Comparison of ENCODE assay signal across 26 cellular contexts in the genomic region with DNA sequence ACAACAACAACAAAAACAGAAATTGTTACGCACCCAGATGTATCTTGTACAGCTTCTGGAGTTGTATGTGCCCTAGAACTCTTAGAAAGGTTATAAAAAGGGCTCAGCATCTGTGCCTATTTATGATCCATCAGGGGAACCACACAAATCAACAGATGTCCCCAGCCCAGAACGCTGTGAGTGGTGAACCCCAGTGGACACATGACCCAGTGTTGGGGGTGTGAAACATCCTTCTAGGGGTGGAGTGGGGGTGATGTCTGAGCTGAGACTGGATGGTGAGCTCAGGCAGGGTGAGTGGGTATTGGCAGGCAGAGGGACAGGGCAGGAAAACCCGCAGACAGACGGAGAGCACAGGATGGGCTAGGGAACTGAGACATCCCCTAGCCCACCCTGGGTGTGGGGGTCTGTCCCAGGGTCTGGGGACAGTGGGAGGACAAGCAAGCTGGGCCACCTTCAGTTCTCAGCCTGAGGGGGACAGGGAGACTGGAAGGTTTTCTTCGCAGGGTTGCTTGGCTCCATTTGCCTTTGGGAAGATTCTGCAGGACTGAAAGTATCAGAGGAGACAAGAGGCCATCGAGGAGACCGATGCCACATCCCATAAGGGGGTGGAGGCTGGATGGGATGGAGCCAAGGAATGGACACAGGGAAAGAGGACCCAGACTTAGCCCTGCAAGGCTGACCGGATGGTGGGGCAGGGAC. TPM values are rescaled to one million over a fixed set of nuclear protein-coding genes. Genes with fewer than 3 reads are reported as not detected.
DNase-seq lines count a peak whose midpoint lies in the region; ATAC-seq and TF ChIP-seq lines count a peak whose summit lies in the region.
"Had no signal": no experiment of that assay in that cellular context is flagged by ENCODE, and none has a peak within 500 bp of the region (broad histone marks: within the 10 kb centered on the region; RNA-seq: fewer than 3 reads in every experiment).

No MANE protein-coding gene starts in this region.

- no peak overlapping the region for H4K8ac ChIP-seq in neuronal stem cell (ENCODE audit: low read depth, low read length)

- CTCF ChIA-PET in CD4-positive, alpha-beta memory T cell (lab: Charles Lee; ENCODE audit: partially characterized antibody): interaction anchor here (4.1 kb wide), 1 partner anchor 45 kb away, joined by 28 read pairs; no protein-coding TSS in a partner anchor

- ATAC-seq in DND-41 (ENCODE audit: insufficient read depth, low read depth) (no peak), HG03135 (IDR thresholded peaks at IDR 0.05; ENCODE audit: unreplicated experiment) (no peak)
- ATAC-seq: naive thymus-derived CD4-positive, alpha-beta T cell had no signal

- H3K4me1 ChIP-seq in DND-41 (ENCODE audit: insufficient read depth, low read length) (peaks cover 65% of the 10 kb centered on the region), endodermal cell (ENCODE audit: control insufficient read depth, insufficient read depth, low read length) (peaks cover 5% of the 10 kb centered on the region), neuronal stem cell (ENCODE audit: control insufficient read depth in 2 of 2, insufficient read depth in 1 of 2, low read depth in 1 of 2, low read length in 2 of 2) (peaks cover 5 to 38% of the 10 kb centered on the region in 2 donors)
- H3K4me1 ChIP-seq in CD4-positive, alpha-beta memory T cell (ENCODE audit: insufficient read depth, low read length): peaks cover 17% of the 10 kb centered on the region
- H3K4me1 ChIP-seq: HAP-1 had no signal

- DNase-seq in DND-41 (no peak), HuH-7 (ENCODE audit: low spot score) (peak; percentile 17), endodermal cell (no peak), neuronal stem cell (ENCODE audit: low spot score) (no peak), immature natural killer cell (no peak), retina (no peak)
- DNase-seq in CD4-positive, alpha-beta memory T cell: no peak
- DNase-seq: activated CD4-positive, alpha-beta T cell treated with anti-CD3 and anti-CD28 coated beads, Interleukin-2, amount 10 ng/mL, durations not matched to agents 24 days and 14 days; activated effector memory CD4-positive, alpha-beta T cell treated with Interleukin-2 at 50 U/mL for 16 hours; Calu3; effector CD4-positive, alpha-beta T cell; islet precursor cell; naive thymus-derived CD4-positive, alpha-beta T cell; NCI-H146; NCI-H446; NCI-H82; occipital lobe; stimulated activated naive CD4-positive, alpha-beta T cell had no signal

- no peaks in the 10 kb centered on the region for H3K27me3 ChIP-seq in DND-41 (ENCODE audit: insufficient read depth, low read length, poor library complexity)
- no peaks in the 10 kb centered on the region for H3K27me3 ChIP-seq in endodermal cell (ENCODE audit: control insufficient read depth, insufficient read depth, low read length, poor library complexity, severe bottlenecking)
- H3K27me3 ChIP-seq in neuronal stem cell (ENCODE audit: control insufficient read depth in 3 of 3, insufficient read depth in 3 of 3, low read depth in 1 of 3, low read length in 3 of 3): no peaks in the 10 kb centered on the region
- no peaks in the 10 kb centered on the region for H3K27me3 ChIP-seq in CD4-positive, alpha-beta memory T cell (ENCODE audit: insufficient read depth, low read length)

- H4K91ac ChIP-seq in neuronal stem cell (ENCODE audit: low read depth, low read length, poor library complexity): no peak overlapping the region

- H3K36me3 ChIP-seq in DND-41 (ENCODE audit: insufficient read depth, low read length) (peaks cover 25% of the 10 kb centered on the region; the same call in 1 of the 2 replicates), endodermal cell (ENCODE audit: control insufficient read depth, insufficient read depth, low read length) (no peaks in the 10 kb centered on the region), neuronal stem cell (replicated peaks in 1 of 2; ENCODE audit: control insufficient read depth in 2 of 2, insufficient read depth in 2 of 2, low read length in 2 of 2) (no peaks in the 10 kb centered on the region)
- H3K36me3 ChIP-seq in CD4-positive, alpha-beta memory T cell (ENCODE audit: insufficient read depth, low read length): no peaks in the 10 kb centered on the region
- H3K36me3 ChIP-seq: HAP-1 had no signal

- H3K27ac Mint-ChIP-seq in endodermal cell (peak overlapping the region; percentile 35), immature natural killer cell (peak overlapping the region in 2 of 6 donors; percentile 10 to 60)
- peak overlapping the region in 2 of 7 donors; percentile 3 to 74 for H3K27ac Mint-ChIP-seq in CD4-positive, alpha-beta memory T cell
- H3K27ac Mint-ChIP-seq: activated CD4-positive, alpha-beta T cell treated with anti-CD3 and anti-CD28 coated beads, Interleukin-2, amount 10 ng/mL, durations not matched to agents 24 days and 14 days; activated naive CD8-positive, alpha-beta T cell; mesothelial cell of epicardium; naive thymus-derived CD4-positive, alpha-beta T cell; type B pancreatic cell had no signal

- H3K9me3 Mint-ChIP-seq in endodermal cell (peaks cover 3% of the 10 kb centered on the region), immature natural killer cell (peaks cover 0 to 2% (median 0%) of the 10 kb centered on the region in 6 donors)
- H3K9me3 Mint-ChIP-seq in CD4-positive, alpha-beta memory T cell: peaks cover 0 to 2% (median 0%) of the 10 kb centered on the region in 8 donors
- H3K9me3 Mint-ChIP-seq: activated CD4-positive, alpha-beta T cell treated with anti-CD3 and anti-CD28 coated beads, Interleukin-2, amount 10 ng/mL, durations not matched to agents 24 days and 14 days; mesothelial cell of epicardium; type B pancreatic cell had no signal

- H2AFZ ChIP-seq in DND-41 (ENCODE audit: low read depth, low read length): no peak overlapping the region
- no peak overlapping the region for H2AFZ ChIP-seq in neuronal stem cell (ENCODE audit: low read length)

- H4K20me1 ChIP-seq in DND-41 (ENCODE audit: insufficient read depth, low read length): no peaks in the 10 kb centered on the region

- no peak for TF ChIP-seq CTCF in DND-41 (IDR thresholded peaks at IDR 0.05; ENCODE audit: borderline replicate concordance, extremely low read depth, low read length, poor library complexity, severe bottlenecking)
- TF ChIP-seq CTCF in endodermal cell (conservative IDR thresholded peaks at IDR 0.05): no peak

- H3K4me3 Mint-ChIP-seq in endodermal cell (no peak overlapping the region), immature natural killer cell (no peak overlapping the region)
- H3K4me3 Mint-ChIP-seq in CD4-positive, alpha-beta memory T cell: no peak overlapping the region
- H3K4me3 Mint-ChIP-seq: activated CD4-positive, alpha-beta T cell treated with anti-CD3 and anti-CD28 coated beads, Interleukin-2, amount 10 ng/mL, durations not matched to agents 24 days and 14 days; activated naive CD8-positive, alpha-beta T cell; mesothelial cell of epicardium; naive thymus-derived CD4-positive, alpha-beta T cell; type B pancreatic cell had no signal

- H3K79me1 ChIP-seq in neuronal stem cell (ENCODE audit: low read depth, low read length): no peaks in the 10 kb centered on the region

- POLR2A ChIA-PET in CD4-positive, alpha-beta memory T cell (lab: Charles Lee; ENCODE audit: partially characterized antibody): no interaction called here

- H3K36me3 Mint-ChIP-seq in endodermal cell (ENCODE audit: low read depth) (peaks cover 3% of the 10 kb centered on the region), immature natural killer cell (peaks cover 0 to 3% (median 0%) of the 10 kb centered on the region in 3 donors)
- peaks cover 0 to 3% of the 10 kb centered on the region in 2 donors for H3K36me3 Mint-ChIP-seq in CD4-positive, alpha-beta memory T cell
- H3K36me3 Mint-ChIP-seq: activated naive CD8-positive, alpha-beta T cell; mesothelial cell of epicardium; type B pancreatic cell had no signal

- H3K79me2 ChIP-seq in DND-41 (ENCODE audit: insufficient read depth, low read length): peaks cover 22% of the 10 kb centered on the region

- no peak overlapping the region for H3K4ac ChIP-seq in neuronal stem cell (ENCODE audit: low read length)

- peak overlapping the region; percentile 14 for H2BK15ac ChIP-seq in neuronal stem cell (ENCODE audit: low read length)

- H2AK5ac ChIP-seq in neuronal stem cell (ENCODE audit: low read depth, low read length): peak overlapping the region; percentile 76

- WGBS in endodermal cell (ENCODE audit: insufficient coverage in 1 of 2, insufficient read length in 1 of 2), 2 experiments: 85 to 89% methylated on average over 3 to 8 of the region's 8 CpGs
- WGBS in neuronal stem cell (ENCODE audit: extremely low coverage in 2 of 2, insufficient read length in 2 of 2, insufficient replicate concordance in 1 of 2), 2 donors: no CpG with 5 or more reads among the region's 8 CpGs

- peak overlapping the region; percentile 92 for H2BK12ac ChIP-seq in neuronal stem cell (ENCODE audit: low read length)

- no peak overlapping the region for H2BK120ac ChIP-seq in neuronal stem cell (ENCODE audit: low read depth, low read length)

- H3K4me3 ChIP-seq in DND-41 (ENCODE audit: low read depth in 1 of 2, low read length in 2 of 2) (no peak overlapping the region), endodermal cell (ENCODE audit: low read length) (no peak overlapping the region), neuronal stem cell (ENCODE audit: low read length in 2 of 2) (peak overlapping the region in 1 of 2 donors; percentile 15)
- H3K4me3 ChIP-seq in CD4-positive, alpha-beta memory T cell (ENCODE audit: low read length in 2 of 2): no peak overlapping the region
- H3K4me3 ChIP-seq: HAP-1 had no signal

- no peak overlapping the region for H3K9ac ChIP-seq in DND-41 (ENCODE audit: low read depth, low read length)
- no peak overlapping the region for H3K9ac ChIP-seq in endodermal cell (ENCODE audit: extremely low read depth, low read length, poor library complexity, severe bottlenecking)
- no peak overlapping the region for H3K9ac ChIP-seq in neuronal stem cell (ENCODE audit: low read depth, low read length, poor library complexity)

- peaks cover 18% of the 10 kb centered on the region for H3K4me1 Mint-ChIP-seq in endodermal cell
- H3K4me1 Mint-ChIP-seq in CD4-positive, alpha-beta memory T cell: peaks cover 9 to 17% (median 14%) of the 10 kb centered on the region in 4 donors
- peaks cover 29 to 32% of the 10 kb centered on the region in 2 donors for H3K4me1 Mint-ChIP-seq in immature natural killer cell

- peak overlapping the region; percentile 84 for H3K18ac ChIP-seq in neuronal stem cell (ENCODE audit: low read length)

- no peak overlapping the region for H3K23ac ChIP-seq in neuronal stem cell (ENCODE audit: low read depth, low read length, poor library complexity)

- no peak overlapping the region for H3K14ac ChIP-seq in neuronal stem cell (ENCODE audit: low read length)

- no peaks in the 10 kb centered on the region for H3K9me3 ChIP-seq in DND-41 (ENCODE audit: insufficient read depth, low read length, severe bottlenecking)
- H3K9me3 ChIP-seq in endodermal cell (ENCODE audit: control insufficient read depth, low read length): no peaks in the 10 kb centered on the region
- no peaks in the 10 kb centered on the region for H3K9me3 ChIP-seq in neuronal stem cell (replicated peaks in 1 of 2; ENCODE audit: control insufficient read depth in 2 of 2, insufficient read depth in 1 of 2, low read depth in 1 of 2, low read length in 2 of 2)
- H3K9me3 ChIP-seq in CD4-positive, alpha-beta memory T cell (ENCODE audit: control insufficient read depth in 1 of 2, low read length in 2 of 2): no peaks in the 10 kb centered on the region
- H3K9me3 ChIP-seq: HAP-1 had no signal

- H3K27me3 Mint-ChIP-seq in endodermal cell (ENCODE audit: insufficient read depth): peaks cover 2% of the 10 kb centered on the region
- H3K27me3 Mint-ChIP-seq in CD4-positive, alpha-beta memory T cell: peaks cover 5 to 23% of the 10 kb centered on the region in 2 donors
- H3K27me3 Mint-ChIP-seq in immature natural killer cell (ENCODE audit: low read depth in 3 of 3): peaks cover 1 to 4% (median 2%) of the 10 kb centered on the region in 3 donors

- H2BK5ac ChIP-seq in neuronal stem cell (ENCODE audit: low read length): no peak overlapping the region

- peak overlapping the region; percentile 100 for H3K27ac ChIP-seq in DND-41 (ENCODE audit: low read length)
- no peak overlapping the region for H3K27ac ChIP-seq in endodermal cell (ENCODE audit: low read depth, low read length)
- H3K27ac ChIP-seq in neuronal stem cell (replicated peaks; ENCODE audit: low read length): no peak overlapping the region
- H3K27ac ChIP-seq in CD4-positive, alpha-beta memory T cell (ENCODE audit: low read depth, low read length): no peak overlapping the region

- intact Hi-C loops in CD4-positive, alpha-beta memory T cell (cut with micrococcal nuclease): no loop called here

- no peak overlapping the region for H3K4me2 ChIP-seq in DND-41 (ENCODE audit: insufficient read depth, low read length)
- no peak overlapping the region for H3K4me2 ChIP-seq in neuronal stem cell (ENCODE audit: insufficient read depth, low read length, poor library complexity, severe bottlenecking)

RNA-seq across cellular contexts. Expression of gene EMID1, which starts 5.8 kb away (rescaled TPM):
- 10 to 100 TPM; 19.8 to 41.8 TPM for total RNA-seq in endodermal cell
- 29.6 TPM for polyA plus RNA-seq in endodermal cell (2013, experiment 1 of 2)
- polyA plus RNA-seq in endodermal cell (2013, experiment 2 of 2): 23.9 TPM
- 10.7 TPM for polyA plus RNA-seq in neuronal stem cell (2013, experiment 1 of 2)
- 10.3 TPM for polyA plus RNA-seq in neuronal stem cell (2013, experiment 2 of 2)
- total RNA-seq in CD4-positive, alpha-beta memory T cell: not detected
- under 1 TPM in 1 of 2 donors, not detected in 1; 0.11 TPM for polyA plus RNA-seq in CD4-positive, alpha-beta memory T cell
- under 1 TPM in 2 of 3 donors, not detected in 1; 0.29 to 0.91 TPM for polyA plus RNA-seq in immature natural killer cell
- total RNA-seq: activated CD4-positive, alpha-beta T cell treated with anti-CD3 and anti-CD28 coated beads, Interleukin-2, amount 10 ng/mL, durations not matched to agents 24 days and 14 days; activated CD8-positive, alpha-beta memory T cell treated with anti-CD3 and anti-CD28 coated beads for 36 hours; pulmonary artery endothelial cell; RPMI7951 had no signal
- polyA plus RNA-seq: naive thymus-derived CD4-positive, alpha-beta T cell had no signal

Comparison
In these comparisons a context has a peak if more than half of its experiments do, and no peak if none do; other contexts are left out.
1. RNA of gene EMID1, which starts 5.8 kb away (total RNA-seq): 19.8 to 41.8 TPM in endodermal cell; not detected in CD4-positive, alpha-beta memory T cell; every median in the first group is over 10 times any median in the second.